1 cellular context compared by ENCODE assay signal in genomic region chr18:37584217-37584616, GRCh38.
TF ChIP-seq lines count a peak whose summit lies in the region.

No MANE protein-coding gene starts in this region.

TF ChIP-seq in H1, 55 proteins besides CTCF, POLR2A, EP300 and RAD21:
- no peak for TF ChIP-seq RFX5 (IDR thresholded peaks at IDR 0.05; ENCODE audit: borderline replicate concordance, low read depth, low read length)
- TF ChIP-seq CREB1 (IDR thresholded peaks at IDR 0.05) = no peak
- TF ChIP-seq TBP (IDR thresholded peaks at IDR 0.05; ENCODE audit: low read depth, low read length) = no peak
- no peak for TF ChIP-seq TEAD4 (IDR thresholded peaks at IDR 0.05; ENCODE audit: low read depth, low read length)
- TF ChIP-seq SRF (IDR thresholded peaks at IDR 0.05; ENCODE audit: low read depth, low read length) = no peak
- TF ChIP-seq GABPA (IDR thresholded peaks at IDR 0.05; ENCODE audit: borderline replicate concordance, insufficient read depth, low read length) = no peak
- TF ChIP-seq POU5F1 (IDR thresholded peaks at IDR 0.05; ENCODE audit: low read depth, low read length) = no peak
- no peak for TF ChIP-seq ASH2L (IDR thresholded peaks at IDR 0.05; ENCODE audit: low read length)
- no peak for TF ChIP-seq JUND (IDR thresholded peaks at IDR 0.05; ENCODE audit: low read length)
- TF ChIP-seq POLR2AphosphoS5 (IDR thresholded peaks at IDR 0.05; ENCODE audit: low read depth, low read length) = no peak
- TF ChIP-seq FOSL1 (IDR thresholded peaks at IDR 0.05; ENCODE audit: insufficient read depth, low read depth, low read length) = no peak
- no peak for TF ChIP-seq ATF3 (IDR thresholded peaks at IDR 0.05; ENCODE audit: insufficient read depth, low read depth, low read length)
- TF ChIP-seq CEBPB (IDR thresholded peaks at IDR 0.05; ENCODE audit: low read depth, low read length) = no peak
- TF ChIP-seq SAP30 (IDR thresholded peaks at IDR 0.05; ENCODE audit: insufficient read depth, insufficient replicate concordance, low read length) = no peak
- TF ChIP-seq HDAC2 (IDR thresholded peaks at IDR 0.05; ENCODE audit: borderline replicate concordance in 1 of 2, low read depth in 2 of 2, low read length in 2 of 2) = no peak
